Comparison of ENCODE assay signal across 8 cellular contexts in the genomic region with DNA sequence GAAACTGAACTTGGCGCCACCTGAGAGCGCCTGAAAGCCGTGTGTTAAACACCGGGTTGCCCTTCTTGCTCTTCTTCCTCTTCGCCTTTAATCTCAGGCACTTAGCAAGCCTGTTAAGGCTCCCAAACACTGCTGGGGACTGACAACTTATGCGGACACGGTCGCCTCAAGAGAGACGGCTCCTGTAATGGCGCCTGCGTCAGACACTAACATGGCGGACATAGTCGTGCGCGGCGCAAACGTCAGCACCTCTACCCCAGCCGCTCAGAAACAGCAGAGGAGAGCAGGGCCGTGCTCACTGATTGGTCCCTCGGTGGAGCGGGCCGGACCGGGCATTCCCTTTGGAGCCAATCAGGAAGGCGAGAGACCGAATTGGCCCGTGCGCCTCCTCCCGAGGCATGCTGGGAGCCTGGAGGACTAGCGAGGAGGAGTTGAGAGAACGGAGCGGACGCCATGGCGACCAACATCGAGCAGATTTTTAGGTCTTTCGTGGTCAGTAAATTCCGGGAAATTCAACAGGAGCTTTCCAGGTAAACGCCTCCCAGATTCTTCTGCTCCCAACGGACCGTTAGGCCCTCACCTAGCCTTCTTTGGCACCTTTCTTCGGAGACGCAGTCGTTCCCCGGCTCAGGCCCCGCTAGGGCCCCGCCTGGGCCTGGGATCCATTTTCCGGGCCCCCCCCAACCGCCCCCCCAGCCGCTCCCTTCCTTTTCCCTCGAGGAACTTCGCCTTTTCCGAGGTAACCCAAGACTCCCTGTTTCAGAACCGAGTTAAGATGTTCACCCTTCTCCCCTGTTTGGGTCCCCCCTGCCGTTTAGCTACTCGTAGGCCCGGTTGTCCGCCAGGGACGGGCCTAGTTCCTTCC. TPM values are rescaled to one million over a fixed set of nuclear protein-coding genes. Genes with fewer than 3 reads are reported as not detected.
A peak's percentile ranks its signal among the peaks of the same experiment; 100 is the strongest.
DNase-seq lines count a peak whose midpoint lies in the region; ATAC-seq and TF ChIP-seq lines count a peak whose summit lies in the region.

Gene SON, plus strand, starts transcription at position 399 of the 865 bp plus-strand sequence. Its CDS starts 55 bp downstream, at position 454.

- peak within 1 kb of the TSS; percentile 98 for H3K27ac Mint-ChIP-seq in activated CD4-positive, alpha-beta T cell treated with anti-CD3 and anti-CD28 coated beads, Interleukin-2, amount 10 ng/mL, durations not matched to agents 7 days and 5 days

- peaks cover 37% of the 10 kb centered on the region for H3K36me3 ChIP-seq in BLaER1

- H3K27me3 ChIP-seq in BLaER1 (no peaks in the 10 kb centered on the region), layer of hippocampus (ENCODE audit: control insufficient read depth, insufficient read depth, low read length) (no peaks in the 10 kb centered on the region)

- peak; percentile 100 for DNase-seq in NCI-H69 (lab: John Stamatoyannopoulos, UW)
- DNase-seq in activated CD4-positive, alpha-beta T cell treated with anti-CD3 and anti-CD28 coated beads, Interleukin-2, amount 10 ng/mL, durations not matched to agents 7 days and 5 days, result peak; percentile 99
- peak; percentile 100 for DNase-seq in coronary artery (ENCODE audit: low spot score)
- DNase-seq in stimulated activated CD4-positive, alpha-beta T cell treated with anti-CD3 and anti-CD28 coated beads, Interleukin-1b, Interleukin-23, amount 100 ng/mL, for 4 hours (ENCODE audit: low read depth in 2 of 2), result peak; percentile 91 to 94

- peaks cover 48% of the 10 kb centered on the region for H4K20me1 ChIP-seq in BLaER1

- no peak for TF ChIP-seq CTCF in coronary artery (IDR thresholded peaks at IDR 0.05)

- H3K4me3 ChIP-seq in BLaER1 (peak within 1 kb of the TSS; percentile 83), coronary artery (peak within 1 kb of the TSS; percentile 87)

- peak within 1 kb of the TSS; percentile 98 for H3K9ac ChIP-seq in BLaER1

- no peaks in the 10 kb centered on the region for H3K9me3 ChIP-seq in BLaER1

- H3K9me3 Mint-ChIP-seq in activated CD4-positive, alpha-beta T cell treated with anti-CD3 and anti-CD28 coated beads, Interleukin-2, amount 10 ng/mL, durations not matched to agents 7 days and 5 days, result no peaks in the 10 kb centered on the region

- peak within 1 kb of the TSS; percentile 90 for H3K4me3 Mint-ChIP-seq in activated CD4-positive, alpha-beta T cell treated with anti-CD3 and anti-CD28 coated beads, Interleukin-2, amount 10 ng/mL, durations not matched to agents 7 days and 5 days

- H3K4me1 ChIP-seq in BLaER1, result peaks cover 33% of the 10 kb centered on the region

- H3K36me3 Mint-ChIP-seq in activated CD4-positive, alpha-beta T cell treated with anti-CD3 and anti-CD28 coated beads, Interleukin-2, amount 10 ng/mL, durations not matched to agents 7 days and 5 days (ENCODE audit: low read depth), result peaks cover 36% of the 10 kb centered on the region

- H3K27me3 Mint-ChIP-seq in activated CD4-positive, alpha-beta T cell treated with anti-CD3 and anti-CD28 coated beads, Interleukin-2, amount 10 ng/mL, durations not matched to agents 7 days and 5 days, result no peaks in the 10 kb centered on the region

- H3K27ac ChIP-seq in BLaER1, result peak within 1 kb of the TSS; percentile 98
- H3K27ac ChIP-seq in coronary artery, result peak within 1 kb of the TSS; percentile 99
- H3K27ac ChIP-seq in layer of hippocampus (ENCODE audit: low read depth, low read length), result peak within 1 kb of the TSS; percentile 99

- CTCF ChIA-PET in activated CD4-positive, alpha-beta T cell treated with anti-CD3 and anti-CD28 coated beads, Interleukin-2, amount 10 ng/mL, durations not matched to agents 7 days and 5 days (lab: Charles Lee), result interaction anchor here (0.6 to 1.6 kb wide), 5 partner anchors 10 to 203 kb away, joined by 3 to 6 read pairs (median 4); no protein-coding TSS in a partner anchor

- peak; percentile 93 for ATAC-seq in GM19328 (IDR thresholded peaks at IDR 0.05; ENCODE audit: unreplicated experiment)
- ATAC-seq in HG03520 (IDR thresholded peaks at IDR 0.05; ENCODE audit: unreplicated experiment), result peak; percentile 94

- POLR2A ChIA-PET in activated CD4-positive, alpha-beta T cell treated with anti-CD3 and anti-CD28 coated beads, Interleukin-2, amount 10 ng/mL, durations not matched to agents 7 days and 5 days (lab: Charles Lee), result interaction anchor here (1.2 kb wide), 1 partner anchor 63 kb away, joined by 3 read pairs; the partner anchor contains the start of gene TMEM50B

- peak within 1 kb of the TSS; percentile 91 for H3K4me2 ChIP-seq in BLaER1

- peaks cover 36% of the 10 kb centered on the region for H3K4me1 Mint-ChIP-seq in activated CD4-positive, alpha-beta T cell treated with anti-CD3 and anti-CD28 coated beads, Interleukin-2, amount 10 ng/mL, durations not matched to agents 7 days and 5 days

RNA-seq across cellular contexts. Expression of gene SON, which starts in this region (rescaled TPM):
- total RNA-seq in activated CD4-positive, alpha-beta T cell treated with anti-CD3 and anti-CD28 coated beads, Interleukin-2, amount 10 ng/mL, durations not matched to agents 7 days and 5 days, result 100 to 1,000 TPM; 310 to 322 TPM

Comparison
In these comparisons a context has a peak if more than half of its experiments do, and no peak if none do; other contexts are left out.
1. Peak in every context shown above with its lines: DNase-seq, ATAC-seq, H3K4me3 ChIP-seq and H3K27ac ChIP-seq.